ENCODE assay signal across 7 cellular contexts in genomic region chr1:70349799-70350198, GRCh38. TPM values are rescaled to one million over a fixed set of nuclear protein-coding genes. Genes with fewer than 3 reads are reported as not detected.
DNase-seq lines count a peak whose midpoint lies in the region; ATAC-seq and TF ChIP-seq lines count a peak whose summit lies in the region.
"Not testable (repeated sequence)": the region's sequence is repeated elsewhere in the genome, so short reads cannot be mapped to it uniquely, and the experiment has no call there.

No MANE protein-coding gene starts in this region.

- H3K4me1 Mint-ChIP-seq in activated T-cell treated with anti-CD3 and anti-CD28 coated beads, Interleukin-2, amount 50 U/mL, for 72 hours (ENCODE audit: low read depth): peaks cover 62% of the 10 kb centered on the region
- H3K4me1 Mint-ChIP-seq in brain (peaks cover 73% of the 10 kb centered on the region), neural crest cell (peaks cover 35% of the 10 kb centered on the region)

- not testable (repeated sequence) for H3K9ac ChIP-seq in DND-41 (ENCODE audit: low read depth, low read length); KMS-11

- H3K4me3 ChIP-seq in DND-41 (ENCODE audit: low read depth in 1 of 2, low read length in 2 of 2); KMS-11 (IDR thresholded peaks at IDR 0.05; ENCODE audit: insufficient read depth, low read depth, low read length); esophagus muscularis mucosa: not testable (repeated sequence)

- CTCF ChIA-PET in RWPE1 (lab: Yijun Ruan, JAX): interaction anchor here (0.6 kb wide), 1 partner anchor 1380 kb away, joined by 5 read pairs; no protein-coding TSS in a partner anchor

- peak overlapping the region in 1 of 2 donors; percentile 49 for H3K4me3 Mint-ChIP-seq in activated T-cell treated with anti-CD3 and anti-CD28 coated beads, Interleukin-2, amount 50 U/mL, for 72 hours
- H3K4me3 Mint-ChIP-seq in brain (peak overlapping the region in 4 of 5 experiments; percentile 67 to 90 (median 68)), neural crest cell (peak overlapping the region; percentile 35)

- peak overlapping the region; percentile 70 for H3K27ac Mint-ChIP-seq in activated T-cell treated with anti-CD3 and anti-CD28 coated beads, Interleukin-2, amount 50 U/mL, for 72 hours
- H3K27ac Mint-ChIP-seq in brain: peak overlapping the region in 3 of 5 experiments; percentile 5 to 93 (median 53)
- not testable (repeated sequence) for H3K27ac Mint-ChIP-seq in neural crest cell (ENCODE audit: unreplicated experiment)

- TF ChIP-seq CTCF in DND-41 (IDR thresholded peaks at IDR 0.05; ENCODE audit: borderline replicate concordance, extremely low read depth, low read length, poor library complexity, severe bottlenecking); KMS-11 (conservative IDR thresholded peaks at IDR 0.05; ENCODE audit: low read depth, low read length); RWPE1 (conservative IDR thresholded peaks at IDR 0.05; ENCODE audit: low read depth); brain (conservative IDR thresholded peaks at IDR 0.05); esophagus muscularis mucosa (IDR thresholded peaks at IDR 0.05); neural crest cell (conservative IDR thresholded peaks at IDR 0.05): not testable (repeated sequence)

- H3K36me3 ChIP-seq in DND-41 (ENCODE audit: insufficient read depth, low read length): peaks cover 16% of the 10 kb centered on the region
- not testable (repeated sequence) for H3K36me3 ChIP-seq in KMS-11 (ENCODE audit: insufficient read depth); esophagus muscularis mucosa

- H3K4me1 ChIP-seq in DND-41 (ENCODE audit: insufficient read depth, low read length) (peaks cover 42% of the 10 kb centered on the region), KMS-11 (ENCODE audit: low read depth, poor library complexity, severe bottlenecking) (peaks cover 44% of the 10 kb centered on the region), esophagus muscularis mucosa (peaks cover 24 to 66% (median 58%) of the 10 kb centered on the region in 4 donors)

- POLR2A ChIA-PET in RWPE1 (lab: Yijun Ruan, JAX; ENCODE audit: low non-redundant PET): not testable (repeated sequence)

- WGBS in esophagus muscularis mucosa: 95% methylated on average over 4 of the region's 4 CpGs

- H3K9me3 ChIP-seq in DND-41 (ENCODE audit: insufficient read depth, low read length, severe bottlenecking); esophagus muscularis mucosa: not testable (repeated sequence)

- intact Hi-C loops in esophagus muscularis mucosa (cut with DNase I): not testable (repeated sequence)

- H4K20me1 ChIP-seq in DND-41 (ENCODE audit: insufficient read depth, low read length): peaks cover 21% of the 10 kb centered on the region; the same call in 1 of the 2 replicates
- H4K20me1 ChIP-seq in KMS-11 (ENCODE audit: insufficient read depth): not testable (repeated sequence)

- not testable (repeated sequence) for H3K27ac ChIP-seq in DND-41 (ENCODE audit: low read length); KMS-11; esophagus muscularis mucosa (replicated peaks in 1 of 4)
- 0 out of 2 replicates have a peak overlapping the region, but pooled peaks have one; percentile 33 for H3K27ac ChIP-seq in RWPE1

- not testable (repeated sequence) for H3K27me3 Mint-ChIP-seq in activated T-cell treated with anti-CD3 and anti-CD28 coated beads, Interleukin-2, amount 50 U/mL, for 72 hours (ENCODE audit: low read depth); neural crest cell (ENCODE audit: low read depth)
- peaks cover 17% of the 10 kb centered on the region for H3K27me3 Mint-ChIP-seq in brain

- not testable (repeated sequence) for ATAC-seq in DND-41 (ENCODE audit: insufficient read depth, low read depth); activated T-cell treated with anti-CD3 and anti-CD28 coated beads, Interleukin-2, amount 50 U/mL, for 72 hours (replicated peaks in 1 of 2)

- peak overlapping the region; percentile 31; the same call in 1 of the 2 replicates for H3K4me2 ChIP-seq in DND-41 (ENCODE audit: insufficient read depth, low read length)
- H3K4me2 ChIP-seq in KMS-11: peak overlapping the region; percentile 29

- peaks cover 8 to 30% of the 10 kb centered on the region in 2 donors for H3K36me3 Mint-ChIP-seq in activated T-cell treated with anti-CD3 and anti-CD28 coated beads, Interleukin-2, amount 50 U/mL, for 72 hours (ENCODE audit: insufficient read depth in 2 of 2)
- peaks cover 64% of the 10 kb centered on the region for H3K36me3 Mint-ChIP-seq in brain
- not testable (repeated sequence) for H3K36me3 Mint-ChIP-seq in neural crest cell (ENCODE audit: low read depth)

- not testable (repeated sequence) for DNase-seq in DND-41; RWPE1 (ENCODE audit: low spot score); activated T-cell treated with anti-CD3 and anti-CD28 coated beads, Interleukin-2, amount 50 U/mL, for 72 hours; neural crest cell (ENCODE audit: low read depth, low spot score)
- DNase-seq in esophagus muscularis mucosa (ENCODE audit: extremely low spot score): peak; percentile 12

- not testable (repeated sequence) for TF ChIP-seq EP300 in esophagus muscularis mucosa (IDR thresholded peaks at IDR 0.05)

- not testable (repeated sequence) for H3K27me3 ChIP-seq in DND-41 (ENCODE audit: insufficient read depth, low read length, poor library complexity); KMS-11 (ENCODE audit: insufficient read depth, low read depth); esophagus muscularis mucosa

- H3K79me2 ChIP-seq in DND-41 (ENCODE audit: insufficient read depth, low read length): peaks cover 96% of the 10 kb centered on the region
- peaks cover 87% of the 10 kb centered on the region for H3K79me2 ChIP-seq in KMS-11 (ENCODE audit: insufficient read depth, low read depth)

- not testable (repeated sequence) for TF ChIP-seq POLR2A in esophagus muscularis mucosa (IDR thresholded peaks at IDR 0.05; ENCODE audit: low read depth)

- H2AFZ ChIP-seq in DND-41 (ENCODE audit: low read depth, low read length); KMS-11 (ENCODE audit: low read depth): not testable (repeated sequence)

- not testable (repeated sequence) for H3K9me3 Mint-ChIP-seq in activated T-cell treated with anti-CD3 and anti-CD28 coated beads, Interleukin-2, amount 50 U/mL, for 72 hours; brain; neural crest cell

RNA-seq across cellular contexts. Expression of gene ANKRD13C, which starts 4.7 kb away (rescaled TPM):
- total RNA-seq in activated T-cell treated with anti-CD3 and anti-CD28 coated beads, Interleukin-2, amount 50 U/mL, for 72 hours: 10 to 100 TPM; 25.1 to 25.6 TPM
- polyA plus RNA-seq in brain (ENCODE audit: insufficient read depth, low read depth, low replicate concordance): 5.2 TPM
- 10 to 100 TPM; 23.0 to 30.2 (median 26.5) TPM for total RNA-seq in esophagus muscularis mucosa
- total RNA-seq in neural crest cell: 21.5 and 22.4 TPM in 2 replicates
